Comparison of ENCODE assay signal across 9 cellular contexts in the genomic region with DNA sequence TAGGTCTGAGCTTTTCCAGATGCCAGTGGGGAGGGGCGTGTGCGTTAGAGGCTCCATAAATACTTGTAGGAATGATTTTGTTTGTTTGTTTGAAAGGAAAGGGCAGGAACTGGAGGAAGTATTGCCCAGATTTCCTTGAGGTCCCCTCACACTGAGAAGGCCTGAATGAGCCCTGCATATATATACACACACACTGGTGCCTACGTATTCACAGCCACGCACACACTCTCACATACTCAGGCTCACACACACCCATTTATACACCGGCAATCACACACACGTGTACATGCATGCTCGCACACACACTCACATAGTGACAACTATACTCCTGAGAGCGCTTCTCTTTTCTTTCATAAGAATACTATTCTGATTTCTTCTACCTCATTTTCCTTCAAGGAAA. TPM values are rescaled to one million over a fixed set of nuclear protein-coding genes. Genes with fewer than 3 reads are reported as not detected.
DNase-seq lines count a peak whose midpoint lies in the region; ATAC-seq and TF ChIP-seq lines count a peak whose summit lies in the region.
"Had no signal": no experiment of that assay in that cellular context is flagged by ENCODE, and none has a peak within 500 bp of the region (broad histone marks: within the 10 kb centered on the region; RNA-seq: fewer than 3 reads in every experiment).

No MANE protein-coding gene starts in this region.

- H3K4me1 ChIP-seq in SK-N-SH (ENCODE audit: control insufficient read depth in 1 of 2, insufficient read depth in 2 of 2, low read depth in 1 of 2, low read length in 1 of 2) (peaks cover 10 to 31% of the 10 kb centered on the region in 2 experiments; a peak in 2 of 4 replicates), thyroid gland (peaks cover 0 to 8% of the 10 kb centered on the region in 2 donors)

- H3K9ac ChIP-seq in SK-N-SH: no peak overlapping the region
- H3K9ac ChIP-seq: BLaER1 treated with 17β-estradiol and CSF1 and Interleukin-3, amounts not matched to agents 10 nM and 100 nM had no signal

- H3K27ac ChIP-seq in SK-N-SH (ENCODE audit: low read depth in 2 of 2, low read length in 1 of 2): peak overlapping the region; percentile 46 to 83; a peak in 3 of 4 replicates
- peak overlapping the region in 1 of 3 donors; percentile 82 for H3K27ac ChIP-seq in thyroid gland
- H3K27ac ChIP-seq: BLaER1 treated with 17β-estradiol and CSF1 and Interleukin-3, amounts not matched to agents 10 nM and 100 nM had no signal

- H3K4me3 ChIP-seq in SK-N-SH (ENCODE audit: low read depth in 2 of 2, low read length in 1 of 2) (no peak overlapping the region), thyroid gland (replicated peaks in 1 of 3) (no peak overlapping the region)
- H3K4me3 ChIP-seq: BLaER1 treated with 17β-estradiol and CSF1 and Interleukin-3, amounts not matched to agents 10 nM and 100 nM had no signal

- H3K4me3 Mint-ChIP-seq in nephron progenitor cell: peak overlapping the region; percentile 86

- ATAC-seq in GM18505 (IDR thresholded peaks at IDR 0.05; ENCODE audit: unreplicated experiment) (peak; percentile 31), HG02610 (IDR thresholded peaks at IDR 0.05; ENCODE audit: unreplicated experiment) (peak; percentile 21)

- POLR2A ChIA-PET in SK-N-SH (lab: Yijun Ruan, JAX): no interaction called here

- H3K9me2 ChIP-seq in SK-N-SH: no peaks in the 10 kb centered on the region

- peak overlapping the region; percentile 63 for H3K4me2 ChIP-seq in SK-N-SH

- no peak for TF ChIP-seq CTCF in SK-N-SH (IDR thresholded peaks at IDR 0.05)
- no peak for TF ChIP-seq CTCF in nephron progenitor cell (IDR thresholded peaks at IDR 0.05)
- TF ChIP-seq CTCF in thyroid gland (IDR thresholded peaks at IDR 0.05): no peak

- no peak overlapping the region for H3K27ac Mint-ChIP-seq in nephron progenitor cell

- H4K20me1 ChIP-seq in SK-N-SH (ENCODE audit: insufficient read depth): no peaks in the 10 kb centered on the region; the same call in 1 of the 2 replicates

- TF ChIP-seq POLR2A in GM18505 (IDR thresholded peaks at IDR 0.05; ENCODE audit: borderline replicate concordance, extremely low read depth, insufficient read depth, insufficient read length) (no peak), thyroid gland (IDR thresholded peaks at IDR 0.05) (no peak)

- intact Hi-C loops in thyroid gland (cut with DNase I): loop anchor here (2.0 to 10.0 kb wide), 5 partner anchors 137 to 627 kb away; no protein-coding TSS in a partner anchor
- intact Hi-C loops in posterior vena cava (cut with DNase I): loop anchor here (5.0 to 10.0 kb wide), 3 partner anchors 310 to 597 kb away; no protein-coding TSS in a partner anchor

- DNase-seq in SK-N-SH: no peak
- DNase-seq in nephron progenitor cell: no peak
- DNase-seq in NCI-H2081 treated with DMSO at 0.1 percent for 48 hours (lab: John Stamatoyannopoulos, UW): no peak
- no peak for DNase-seq in DMS 273 (lab: John Stamatoyannopoulos, UW; ENCODE audit: unreplicated experiment)
- DNase-seq in thyroid gland: no peak
- no peak for DNase-seq in posterior vena cava (ENCODE audit: low spot score)

- H3F3A ChIP-seq in SK-N-SH (replicated peaks; ENCODE audit: insufficient read depth): peaks cover 8% of the 10 kb centered on the region

- H2AFZ ChIP-seq in SK-N-SH (ENCODE audit: low read depth): peak overlapping the region; percentile 43; the same call in 1 of the 2 replicates

- H3K9me3 Mint-ChIP-seq in nephron progenitor cell: peaks cover 9% of the 10 kb centered on the region

- H3K36me3 Mint-ChIP-seq in nephron progenitor cell (ENCODE audit: low read depth): no peaks in the 10 kb centered on the region

- H3K36me3 ChIP-seq in SK-N-SH (replicated peaks in 1 of 2; ENCODE audit: control insufficient read depth in 1 of 2, insufficient read depth in 2 of 2, low read length in 1 of 2) (peaks cover 0 to 5% of the 10 kb centered on the region in 2 experiments), thyroid gland (no peaks in the 10 kb centered on the region)
- H3K36me3 ChIP-seq: BLaER1 treated with 17β-estradiol and CSF1 and Interleukin-3, amounts not matched to agents 10 nM and 100 nM had no signal

- 79% methylated on average over 8 of the region's 8 CpGs for WGBS in SK-N-SH (ENCODE audit: low lambda C conversion rate)
- 71 to 78% methylated on average over 8 of the region's 8 CpGs for WGBS in thyroid gland, 2 donors

- H3K9me3 ChIP-seq in SK-N-SH: no peaks in the 10 kb centered on the region
- no peaks in the 10 kb centered on the region for H3K9me3 ChIP-seq in thyroid gland

- H3K79me2 ChIP-seq in SK-N-SH (ENCODE audit: insufficient read depth): peaks cover 33% of the 10 kb centered on the region

- no peak for TF ChIP-seq EP300 in SK-N-SH (IDR thresholded peaks at IDR 0.05; ENCODE audit: borderline replicate concordance in 1 of 2, low read depth in 1 of 2, low read length in 1 of 2)

- CTCF ChIA-PET in SK-N-SH (lab: Yijun Ruan, JAX): interaction anchor here (0.6 to 5.1 kb wide), 41 partner anchors 8 to 366 kb away, joined by 3 to 65 read pairs (median 4); no protein-coding TSS in a partner anchor

- H3K4me1 Mint-ChIP-seq in nephron progenitor cell: peaks cover 72% of the 10 kb centered on the region

- peaks cover 20% of the 10 kb centered on the region for H3K27me3 Mint-ChIP-seq in nephron progenitor cell (ENCODE audit: low read depth, poor library complexity)

- TF ChIP-seq RAD21 in SK-N-SH (IDR thresholded peaks at IDR 0.05; ENCODE audit: low read length): no peak

- H3K27me3 ChIP-seq in SK-N-SH (ENCODE audit: insufficient read depth): no peaks in the 10 kb centered on the region
- no peaks in the 10 kb centered on the region for H3K27me3 ChIP-seq in thyroid gland

TF ChIP-seq in SK-N-SH, 30 proteins besides CTCF, POLR2A, EP300 and RAD21:
- TF ChIP-seq, protein P1, sequence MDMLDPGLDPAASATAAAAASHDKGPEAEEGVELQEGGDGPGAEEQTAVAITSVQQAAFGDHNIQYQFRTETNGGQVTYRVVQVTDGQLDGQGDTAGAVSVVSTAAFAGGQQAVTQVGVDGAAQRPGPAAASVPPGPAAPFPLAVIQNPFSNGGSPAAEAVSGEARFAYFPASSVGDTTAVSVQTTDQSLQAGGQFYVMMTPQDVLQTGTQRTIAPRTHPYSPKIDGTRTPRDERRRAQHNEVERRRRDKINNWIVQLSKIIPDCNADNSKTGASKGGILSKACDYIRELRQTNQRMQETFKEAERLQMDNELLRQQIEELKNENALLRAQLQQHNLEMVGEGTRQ (IDR thresholded peaks at IDR 0.05; ENCODE audit: borderline replicate concordance, low read depth, low read length): no peak
- no peak for TF ChIP-seq SMC3 (IDR thresholded peaks at IDR 0.05; ENCODE audit: low read depth, low read length)
- TF ChIP-seq, protein P2, sequence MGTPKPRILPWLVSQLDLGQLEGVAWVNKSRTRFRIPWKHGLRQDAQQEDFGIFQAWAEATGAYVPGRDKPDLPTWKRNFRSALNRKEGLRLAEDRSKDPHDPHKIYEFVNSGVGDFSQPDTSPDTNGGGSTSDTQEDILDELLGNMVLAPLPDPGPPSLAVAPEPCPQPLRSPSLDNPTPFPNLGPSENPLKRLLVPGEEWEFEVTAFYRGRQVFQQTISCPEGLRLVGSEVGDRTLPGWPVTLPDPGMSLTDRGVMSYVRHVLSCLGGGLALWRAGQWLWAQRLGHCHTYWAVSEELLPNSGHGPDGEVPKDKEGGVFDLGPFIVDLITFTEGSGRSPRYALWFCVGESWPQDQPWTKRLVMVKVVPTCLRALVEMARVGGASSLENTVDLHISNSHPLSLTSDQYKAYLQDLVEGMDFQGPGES (IDR thresholded peaks at IDR 0.05; ENCODE audit: low read depth, low read length): no peak
- TF ChIP-seq NRF1 (IDR thresholded peaks at IDR 0.05; ENCODE audit: low read depth, low read length): no peak
- TF ChIP-seq ELF1 (IDR thresholded peaks at IDR 0.05): no peak
- no peak for TF ChIP-seq GATA2 (CRISPR knock-in tag; IDR thresholded peaks at IDR 0.05)
- no peak for TF ChIP-seq CHD2 (IDR thresholded peaks at IDR 0.05; ENCODE audit: low read length, partially characterized antibody)
TF ChIP-seq in SK-N-SH: peak in this region for 0.

RNA-seq across cellular contexts. Expression of a gene that starts 1.1 kb away (rescaled TPM):
- polyA plus RNA-seq in SK-N-SH (2012; rRNA removed): 80.0 and 119 TPM in 2 replicates
- polyA plus RNA-seq in SK-N-SH (2012; cell fraction: cytosol; rRNA removed): 65.8 and 110 TPM in 2 replicates
- polyA plus RNA-seq in SK-N-SH (2012; cell fraction: nucleus; rRNA removed): 139 and 176 TPM in 2 replicates
- total RNA-seq in thyroid gland (10 to 100 TPM; 28.4 to 77.2 (median 63.8) TPM), posterior vena cava (100 to 1,000 TPM in 1 of 2 donors, 10 to 100 TPM in 1; 67.1 to 140 TPM)
